ENCODE assay signal across 27 cellular contexts in genomic region chr11:115197031-115197430, GRCh38.
"Had no signal": no experiment of that assay in that cellular context is flagged by ENCODE, and none has a peak within 500 bp of the region (broad histone marks: within the 10 kb centered on the region; RNA-seq: fewer than 3 reads in every experiment).

No MANE protein-coding gene starts in this region.

- H3K4me3 ChIP-seq: heart left ventricle, left ventricle myocardium inferior, lung, pancreas, prostate gland, sigmoid colon, transverse colon had no signal

- H3K4me1 ChIP-seq: pancreas, prostate gland, transverse colon had no signal

- H3K27ac ChIP-seq: brain microvascular endothelial cell, heart left ventricle, left ventricle myocardium inferior, pancreas, prostate gland, sigmoid colon, transverse colon had no signal

- H3K27ac Mint-ChIP-seq: activated CD4-positive, alpha-beta memory T cell treated with anti-CD3 and anti-CD28 coated beads, Interleukin-2, amount 10 ng/mL, durations not matched to agents 7 days and 5 days; activated CD4-positive, alpha-beta T cell treated with anti-CD3 and anti-CD28 coated beads, Interleukin-2, amount 10 ng/mL, durations not matched to agents 24 days and 14 days; activated naive CD8-positive, alpha-beta T cell treated with anti-CD3 and anti-CD28 coated beads, Interleukin-2, amount 10 ng/mL, durations not matched to agents 7 days and 5 days; stimulated activated naive B cell treated with anti-CD40 and anti-IgM and Interleukin-4, amounts not matched to agents 10 μg/mL and 1 μg/mL and 100 μg/mL, for 72 hours; T-helper 1 cell treated with Interleukin-12 subunit alpha and Interleukin-12 subunit beta and Interleukin-4 antibody, amounts not matched to agents 30 μg/mL and 1 μg/mL, for 36 hours had no signal

- H3K9me3 Mint-ChIP-seq: activated CD4-positive, alpha-beta memory T cell treated with anti-CD3 and anti-CD28 coated beads, Interleukin-2, amount 10 ng/mL, durations not matched to agents 7 days and 5 days; activated naive CD8-positive, alpha-beta T cell treated with anti-CD3 and anti-CD28 coated beads, Interleukin-2, amount 10 ng/mL, durations not matched to agents 7 days and 5 days; activated T-cell treated with anti-CD3 and anti-CD28 coated beads, Interleukin-2, amount 50 U/mL, for 4 hours; effector memory CD8-positive, alpha-beta T cell; neural crest cell; stimulated activated naive B cell treated with anti-CD40 and anti-IgM and Interleukin-4, amounts not matched to agents 10 μg/mL and 1 μg/mL and 100 μg/mL, for 72 hours; T-helper 1 cell treated with Interleukin-12 subunit alpha and Interleukin-12 subunit beta and Interleukin-4 antibody, amounts not matched to agents 30 μg/mL and 1 μg/mL, for 36 hours had no signal

- H3K9me3 ChIP-seq: heart left ventricle, left ventricle myocardium inferior, pancreas, prostate gland, sigmoid colon, transverse colon had no signal

- DNase-seq: activated CD4-positive, alpha-beta memory T cell treated with anti-CD3 and anti-CD28 coated beads, Interleukin-2, amount 10 ng/mL, durations not matched to agents 7 days and 5 days; activated CD4-positive, alpha-beta T cell treated with anti-CD3 and anti-CD28 coated beads, Interleukin-2, amount 10 ng/mL, durations not matched to agents 24 days and 14 days; activated CD4-positive, CD25-positive, alpha-beta regulatory T cell treated with anti-CD3 and anti-CD28 coated beads, Interleukin-2, amount 50 U/mL, for 72 hours; activated CD8-positive, alpha-beta memory T cell treated with anti-CD3 and anti-CD28 coated beads, Interleukin-2, amount 50 U/mL, for 48 hours; activated naive CD4-positive, alpha-beta T cell treated with Interleukin-2 at 50 U/mL for 16 hours; activated naive CD8-positive, alpha-beta T cell treated with anti-CD3 and anti-CD28 coated beads, Interleukin-2, amount 10 ng/mL, durations not matched to agents 7 days and 5 days; activated T-cell treated with anti-CD3 and anti-CD28 coated beads, Interleukin-2, amount 50 U/mL, for 4 hours; brain microvascular endothelial cell; cortex of kidney; effector memory CD8-positive, alpha-beta T cell; erythroblast; heart left ventricle; hypothalamus; left ventricle myocardium inferior; nucleus accumbens; pancreas; sigmoid colon; small intestine; stimulated activated CD4-positive, alpha-beta T cell treated with anti-CD3 and anti-CD28 coated beads, Interleukin-4, amount 100 ng/mL, for 24 hours; stimulated activated naive B cell treated with anti-CD40 and anti-IgM and Interleukin-4, amounts not matched to agents 10 μg/mL and 1 μg/mL and 100 μg/mL, for 72 hours; SW 1271; T1000; transverse colon had no signal

- H3K27me3 ChIP-seq: brain microvascular endothelial cell, heart left ventricle, pancreas, sigmoid colon, transverse colon had no signal

- H3K36me3 Mint-ChIP-seq: activated naive CD8-positive, alpha-beta T cell treated with anti-CD3 and anti-CD28 coated beads, Interleukin-2, amount 10 ng/mL, durations not matched to agents 7 days and 5 days; stimulated activated naive B cell treated with anti-CD40 and anti-IgM and Interleukin-4, amounts not matched to agents 10 μg/mL and 1 μg/mL and 100 μg/mL, for 72 hours had no signal

- H3K4me1 Mint-ChIP-seq: activated naive CD8-positive, alpha-beta T cell treated with anti-CD3 and anti-CD28 coated beads, Interleukin-2, amount 10 ng/mL, durations not matched to agents 7 days and 5 days; stimulated activated naive B cell treated with anti-CD40 and anti-IgM and Interleukin-4, amounts not matched to agents 10 μg/mL and 1 μg/mL and 100 μg/mL, for 72 hours had no signal

- H3K4me3 Mint-ChIP-seq: activated CD4-positive, alpha-beta memory T cell treated with anti-CD3 and anti-CD28 coated beads, Interleukin-2, amount 10 ng/mL, durations not matched to agents 7 days and 5 days; activated CD4-positive, alpha-beta T cell treated with anti-CD3 and anti-CD28 coated beads, Interleukin-2, amount 10 ng/mL, durations not matched to agents 24 days and 14 days; activated naive CD8-positive, alpha-beta T cell treated with anti-CD3 and anti-CD28 coated beads, Interleukin-2, amount 10 ng/mL, durations not matched to agents 7 days and 5 days; activated T-cell treated with anti-CD3 and anti-CD28 coated beads, Interleukin-2, amount 50 U/mL, for 4 hours; effector memory CD8-positive, alpha-beta T cell; neural crest cell; stimulated activated naive B cell treated with anti-CD40 and anti-IgM and Interleukin-4, amounts not matched to agents 10 μg/mL and 1 μg/mL and 100 μg/mL, for 72 hours; T-helper 1 cell treated with Interleukin-12 subunit alpha and Interleukin-12 subunit beta and Interleukin-4 antibody, amounts not matched to agents 30 μg/mL and 1 μg/mL, for 36 hours had no signal

- H3K36me3 ChIP-seq: brain microvascular endothelial cell, heart left ventricle, left ventricle myocardium inferior, pancreas, prostate gland, sigmoid colon, transverse colon had no signal

- ATAC-seq: activated T-cell treated with anti-CD3 and anti-CD28 coated beads, Interleukin-2, amount 50 U/mL, for 4 hours; effector memory CD8-positive, alpha-beta T cell; heart left ventricle; pancreas; stimulated activated naive B cell treated with anti-CD40 and anti-IgM and Interleukin-4, amounts not matched to agents 10 μg/mL and 1 μg/mL and 100 μg/mL, for 72 hours had no signal

- H3K27me3 Mint-ChIP-seq: effector memory CD8-positive, alpha-beta T cell had no signal
